ENCODE assay signal across 27 cellular contexts in genomic region chr19:52567921-52568320, GRCh38.
"Had no signal": no experiment of that assay in that cellular context is flagged by ENCODE, and none has a peak within 500 bp of the region (broad histone marks: within the 10 kb centered on the region; RNA-seq: fewer than 3 reads in every experiment).

No MANE protein-coding gene starts in this region.

- H3K27me3 ChIP-seq: colonic mucosa, dorsolateral prefrontal cortex, esophagus muscularis mucosa, esophagus squamous epithelium, foreskin keratinocyte, gastrocnemius medialis, gastroesophageal sphincter, heart left ventricle, heart right ventricle had no signal

- H3K27ac ChIP-seq: colonic mucosa, coronary artery, dorsolateral prefrontal cortex, epithelial cell of prostate, esophagus muscularis mucosa, esophagus squamous epithelium, foreskin keratinocyte, gastrocnemius medialis, gastroesophageal sphincter, heart left ventricle, heart right ventricle had no signal

- H3K4me1 ChIP-seq: colonic mucosa, foreskin keratinocyte had no signal

- H3K4me3 ChIP-seq: colonic mucosa, coronary artery, dorsolateral prefrontal cortex, esophagus muscularis mucosa, esophagus squamous epithelium, gastrocnemius medialis, gastroesophageal sphincter, heart left ventricle, heart right ventricle had no signal

- FAIRE-seq: colon, endometrium, endothelial cell of umbilical vein, frontal cortex had no signal

- H3K9me3 ChIP-seq: colonic mucosa, gastrocnemius medialis, gastroesophageal sphincter had no signal

- DNase-seq: colonic mucosa; cortex of kidney; dermis blood vessel endothelial cell; dorsolateral prefrontal cortex; effector CD4-positive, alpha-beta T cell; effector CD8-positive, alpha-beta T cell; effector memory CD4-positive, alpha-beta T cell; effector memory CD8-positive, alpha-beta T cell; endodermal cell; erythroblast; esophagus squamous epithelium; foreskin fibroblast; foreskin keratinocyte; foreskin melanocyte; gastrocnemius medialis; glutamatergic neuron; head of caudate nucleus; heart left ventricle; heart right ventricle had no signal

- H3K36me3 ChIP-seq: colonic mucosa had no signal
